16 cellular contexts compared by ENCODE assay signal in the genomic region with DNA sequence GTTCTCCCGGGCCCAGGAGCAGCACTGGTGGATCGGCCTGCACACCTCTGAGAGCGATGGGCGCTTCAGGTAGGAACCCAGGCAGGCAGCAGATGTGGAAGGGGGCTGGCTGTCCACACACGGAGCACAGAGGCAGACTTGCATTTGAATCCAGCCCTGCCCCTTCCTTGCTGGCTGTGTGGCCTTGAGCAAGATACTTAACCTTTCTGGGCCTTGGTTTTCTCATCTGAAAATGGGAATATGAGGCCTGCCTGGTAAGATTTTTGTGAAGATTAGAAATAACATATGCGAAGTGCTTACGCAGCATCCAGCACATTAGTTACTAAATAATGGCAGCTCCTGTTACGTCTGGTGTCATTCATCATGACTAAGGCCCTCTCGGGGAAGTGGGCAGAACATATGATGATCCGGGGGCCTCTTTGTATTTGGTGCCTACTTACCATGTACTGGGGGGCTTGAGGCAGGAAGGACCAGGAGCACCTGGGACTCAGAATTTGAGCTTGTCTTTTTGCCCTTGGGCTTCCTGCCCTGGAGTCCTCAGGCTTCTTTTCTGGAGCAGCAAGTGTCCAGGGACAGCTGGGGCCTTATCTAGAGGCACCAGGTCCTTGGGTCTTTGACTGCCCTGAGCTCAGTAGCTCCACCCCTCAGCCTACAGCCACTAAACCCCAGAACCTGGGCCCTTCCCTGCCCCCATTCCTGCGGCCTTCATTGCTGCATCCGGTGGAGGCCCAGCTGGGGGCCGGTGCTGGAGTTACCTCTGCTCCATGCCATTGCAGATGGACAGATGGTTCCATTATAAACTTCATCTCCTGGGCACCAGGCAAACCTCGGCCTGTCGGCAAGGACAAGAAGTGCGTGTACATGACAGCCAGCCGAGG. TPM values are rescaled to one million over a fixed set of nuclear protein-coding genes. Genes with fewer than 3 reads are reported as not detected.
DNase-seq lines count a peak whose midpoint lies in the region; ATAC-seq and TF ChIP-seq lines count a peak whose summit lies in the region.
"Had no signal": no experiment of that assay in that cellular context is flagged by ENCODE, and none has a peak within 500 bp of the region (broad histone marks: within the 10 kb centered on the region; RNA-seq: fewer than 3 reads in every experiment).

No MANE protein-coding gene starts in this region.

- H3K27ac ChIP-seq in AG04450 (ENCODE audit: low read depth, low read length) = peak overlapping the region; percentile 21
- no peak overlapping the region for H3K27ac ChIP-seq in osteoblast (ENCODE audit: low read depth, low read length)
- H3K27ac ChIP-seq: A549, SJCRH30 had no signal

- no peak overlapping the region for H3K27ac Mint-ChIP-seq in chondrocyte (ENCODE audit: unreplicated experiment)
- H3K27ac Mint-ChIP-seq in stimulated activated naive B cell treated with anti-CD40 and anti-IgM and Interleukin-4, amounts not matched to agents 10 μg/mL and 1 μg/mL and 100 μg/mL, for 72 hours = no peak overlapping the region
- H3K27ac Mint-ChIP-seq: CD14-positive monocyte had no signal

- H3K4me1 Mint-ChIP-seq in chondrocyte (ENCODE audit: low read depth) = no peaks in the 10 kb centered on the region
- H3K4me1 Mint-ChIP-seq in stimulated activated naive B cell treated with anti-CD40 and anti-IgM and Interleukin-4, amounts not matched to agents 10 μg/mL and 1 μg/mL and 100 μg/mL, for 72 hours = no peaks in the 10 kb centered on the region
- H3K4me1 Mint-ChIP-seq: CD14-positive monocyte had no signal

- H3K36me3 ChIP-seq in H7 (replicated peaks; ENCODE audit: control insufficient read depth, insufficient read depth, low read length) (no peaks in the 10 kb centered on the region), osteoblast (ENCODE audit: insufficient read depth, low read length) (peaks cover 86% of the 10 kb centered on the region)
- H3K36me3 ChIP-seq: SJCRH30 had no signal

- H3K9me3 ChIP-seq in AG04450 (ENCODE audit: control insufficient read depth, insufficient read depth, low read length) (no peaks in the 10 kb centered on the region; the same call in 1 of the 2 replicates), osteoblast (ENCODE audit: low read depth, low read length) (no peaks in the 10 kb centered on the region)
- H3K9me3 ChIP-seq: A549, SJCRH30 had no signal

- no peak overlapping the region for H3K4me2 ChIP-seq in osteoblast (ENCODE audit: insufficient read depth, low read length)
- H3K4me2 ChIP-seq: A549 had no signal

- no peak overlapping the region for H3K4me3 Mint-ChIP-seq in chondrocyte (ENCODE audit: unreplicated experiment)
- H3K4me3 Mint-ChIP-seq in stimulated activated naive B cell treated with anti-CD40 and anti-IgM and Interleukin-4, amounts not matched to agents 10 μg/mL and 1 μg/mL and 100 μg/mL, for 72 hours = no peak overlapping the region
- H3K4me3 Mint-ChIP-seq: CD14-positive monocyte had no signal

- CTCF ChIA-PET in AG04450 (lab: Charles Lee) = no interaction called here

- no peaks in the 10 kb centered on the region for H3K27me3 Mint-ChIP-seq in chondrocyte (ENCODE audit: low read depth)
- H3K27me3 Mint-ChIP-seq in stimulated activated naive B cell treated with anti-CD40 and anti-IgM and Interleukin-4, amounts not matched to agents 10 μg/mL and 1 μg/mL and 100 μg/mL, for 72 hours = no peaks in the 10 kb centered on the region

- H3K79me2 ChIP-seq in osteoblast (ENCODE audit: insufficient read depth, low read length) = peaks cover under 1% of the 10 kb centered on the region

- H3K27me3 ChIP-seq in AG04450 (ENCODE audit: control insufficient read depth, insufficient read depth, low read length) (no peaks in the 10 kb centered on the region), H7 (ENCODE audit: control insufficient read depth, insufficient read depth, low read length) (no peaks in the 10 kb centered on the region), osteoblast (ENCODE audit: insufficient read depth, low read length) (no peaks in the 10 kb centered on the region)
- H3K27me3 ChIP-seq: SJCRH30 had no signal

- H3K4me3 ChIP-seq in AG04450 (ENCODE audit: low read depth, low read length) (no peak overlapping the region), H7 (ENCODE audit: insufficient read depth, low read depth, low read length) (no peak overlapping the region), osteoblast (ENCODE audit: insufficient read depth, low read length) (no peak overlapping the region)
- H3K4me3 ChIP-seq: A549, SJCRH30 had no signal

- no peak for TF ChIP-seq CTCF in AG04450 (IDR thresholded peaks at IDR 0.05; ENCODE audit: low read depth, low read length)
- no peak for TF ChIP-seq CTCF in chondrocyte (IDR thresholded peaks at IDR 0.05)
- TF ChIP-seq CTCF in osteoblast (IDR thresholded peaks at IDR 0.05; ENCODE audit: extremely low read depth, low read depth, low read length) = no peak

- POLR2A ChIA-PET in AG04450 (lab: Yijun Ruan, JAX) = no interaction called here

- H3K4me1 ChIP-seq in osteoblast (ENCODE audit: insufficient read depth, low read length) = no peaks in the 10 kb centered on the region
- H3K4me1 ChIP-seq: A549, SJCRH30 had no signal

- DNase-seq in AG04450 (ENCODE audit: low read depth, low spot score) = no peak
- peak; percentile 46 for DNase-seq in H7
- peak; percentile 89 for DNase-seq in chondrocyte (ENCODE audit: low spot score)
- peak; percentile 45 for DNase-seq in osteoblast (ENCODE audit: insufficient read length, low spot score, missing footprints)
- DNase-seq in effector CD4-positive, alpha-beta T cell = no peak
- DNase-seq in stimulated activated naive B cell treated with anti-CD40 and anti-IgM and Interleukin-4, amounts not matched to agents 10 μg/mL and 1 μg/mL and 100 μg/mL, for 72 hours = no peak
- DNase-seq: GF-D8, GOT3, IMR-90, NCI-H510A, NCI-H82, SJCRH30 had no signal

- H2AFZ ChIP-seq in osteoblast (ENCODE audit: low read length) = no peak overlapping the region

- H4K20me1 ChIP-seq in osteoblast (ENCODE audit: insufficient read depth, low read length) = peaks cover 7% of the 10 kb centered on the region

- H3K9me3 Mint-ChIP-seq in chondrocyte (ENCODE audit: low read depth) = no peaks in the 10 kb centered on the region
- H3K9me3 Mint-ChIP-seq in stimulated activated naive B cell treated with anti-CD40 and anti-IgM and Interleukin-4, amounts not matched to agents 10 μg/mL and 1 μg/mL and 100 μg/mL, for 72 hours = no peaks in the 10 kb centered on the region

- peaks cover 30% of the 10 kb centered on the region for H3K36me3 Mint-ChIP-seq in chondrocyte (ENCODE audit: low read depth)
- peaks cover 3 to 6% of the 10 kb centered on the region in 2 donors for H3K36me3 Mint-ChIP-seq in stimulated activated naive B cell treated with anti-CD40 and anti-IgM and Interleukin-4, amounts not matched to agents 10 μg/mL and 1 μg/mL and 100 μg/mL, for 72 hours
- H3K36me3 Mint-ChIP-seq: CD14-positive monocyte had no signal

- ATAC-seq in GM21529 (IDR thresholded peaks at IDR 0.05; ENCODE audit: unreplicated experiment) (no peak), HG02642 (IDR thresholded peaks at IDR 0.05; ENCODE audit: poor library complexity, unreplicated experiment) (no peak)
- no peak for ATAC-seq in stimulated activated naive B cell treated with anti-CD40 and anti-IgM and Interleukin-4, amounts not matched to agents 10 μg/mL and 1 μg/mL and 100 μg/mL, for 72 hours (replicated peaks)

RNA-seq across cellular contexts. Expression of a gene that starts 53.8 kb away (rescaled TPM):
- 61.6 and 68.9 TPM in 2 replicates for polyA plus RNA-seq in AG04450 (2011; rRNA removed)
- 62.5 and 84.5 TPM in 2 replicates for polyA minus RNA-seq in AG04450 (2011; rRNA and poly(A)+ RNA removed)
- total RNA-seq in H7 (2014; rRNA removed; shearing (Covaris generic)) = 57.8 and 80.5 TPM in 2 replicates
- total RNA-seq in chondrocyte (347 to 378 TPM (median 353 TPM) in 3 replicates), osteoblast (443 and 552 TPM in 2 replicates)
- polyA plus RNA-seq: CD14-positive monocyte had no signal

Comparison
In these comparisons a context has a peak if more than half of its experiments do, and no peak if none do; other contexts are left out.
1. DNase-seq: peak in H7 (single experiment), chondrocyte (single experiment) and osteoblast (single experiment); none in AG04450 (single experiment), effector CD4-positive, alpha-beta T cell (single experiment) and stimulated activated naive B cell treated with anti-CD40 and anti-IgM and Interleukin-4, amounts not matched to agents 10 μg/mL and 1 μg/mL and 100 μg/mL, for 72 hours (single experiment).